In the genomic region with DNA sequence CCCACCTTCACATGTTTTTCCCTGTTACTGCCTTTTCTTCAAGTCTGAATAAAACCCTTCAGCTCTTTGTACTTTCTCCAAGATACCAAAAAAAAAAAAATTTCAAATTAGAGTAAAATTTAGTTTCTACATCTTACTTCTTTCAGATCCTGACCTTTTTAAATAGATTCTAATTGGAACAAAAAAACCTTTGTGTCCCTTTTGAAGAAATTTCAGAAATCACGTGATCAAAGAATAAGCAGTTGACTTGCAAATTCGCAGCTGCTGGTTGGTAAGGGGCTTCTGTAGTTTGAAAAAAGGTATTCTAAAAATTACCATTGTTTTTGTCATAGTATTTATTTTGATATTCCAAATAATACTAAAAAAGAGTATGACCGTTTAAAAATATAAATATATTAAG, we compare ENCODE assay signal across 23 cellular contexts.
DNase-seq lines count a peak whose midpoint lies in the region; ATAC-seq and FAIRE-seq lines count a peak whose summit lies in the region.
"Had no signal": no experiment of that assay in that cellular context is flagged by ENCODE, and none has a peak within 500 bp of the region (broad histone marks: within the 10 kb centered on the region; RNA-seq: fewer than 3 reads in every experiment).

No MANE protein-coding gene starts in this region.

- peak; percentile 32 for DNase-seq in COLO829 (ENCODE audit: low spot score)
- DNase-seq in SK-MEL-5 (ENCODE audit: low read depth, low spot score): peak; percentile 64
- no peak for DNase-seq in frontal cortex (ENCODE audit: low spot score in 2 of 2)
- peak; percentile 52 for DNase-seq in pons (ENCODE audit: low spot score)
- DNase-seq in central memory CD4-positive, alpha-beta T cell: no peak
- DNase-seq in left lobe of liver (ENCODE audit: low spot score): no peak
- no peak for DNase-seq in DMS53 treated with DMSO at 0.1 percent for 48 hours (lab: John Stamatoyannopoulos, UW; ENCODE audit: unreplicated experiment)
- DNase-seq: CD4-positive, CD25-positive, alpha-beta regulatory T cell; Karpas-422; NCI-H1092; NCI-H1417 treated with DMSO at 0.1 percent for 48 hours; NCI-H1694 treated with DMSO at 0.1 percent for 48 hours; NCI-H2081; NCI-H226; NCI-H510A treated with DMSO at 0.1 percent for 48 hours; NCI-H82; NK-92 treated with Interleukin-12 subunit alpha and Interleukin-12 subunit beta, amount 100 ng/mL, for 24 hours; PC-3 had no signal

- in situ Hi-C loops in SK-MEL-5 (cut with HindIII; ENCODE audit: low pct_unique_long_range_greater_than_20kb, low sequenced_read_pairs): no loop called here

- FAIRE-seq in frontal cortex (lab: Jason Lieb, UNC): peak; percentile 51
- FAIRE-seq: A204.1, D721Med, H54, HepG2 had no signal

- no peak for ATAC-seq in left lobe of liver
- ATAC-seq: HepG2, PC-3, Right ventricle myocardium inferior had no signal

Comparison
In these comparisons a context has a peak if more than half of its experiments do, and no peak if none do; other contexts are left out.
1. DNase-seq: peak in COLO829 (single experiment), SK-MEL-5 (single experiment) and pons (single experiment); none in frontal cortex (0 of 2), central memory CD4-positive, alpha-beta T cell (single experiment), left lobe of liver (single experiment) and DMS53 treated with DMSO at 0.1 percent for 48 hours (single experiment).